ENCODE assay signal across 8 cellular contexts in the genomic region with DNA sequence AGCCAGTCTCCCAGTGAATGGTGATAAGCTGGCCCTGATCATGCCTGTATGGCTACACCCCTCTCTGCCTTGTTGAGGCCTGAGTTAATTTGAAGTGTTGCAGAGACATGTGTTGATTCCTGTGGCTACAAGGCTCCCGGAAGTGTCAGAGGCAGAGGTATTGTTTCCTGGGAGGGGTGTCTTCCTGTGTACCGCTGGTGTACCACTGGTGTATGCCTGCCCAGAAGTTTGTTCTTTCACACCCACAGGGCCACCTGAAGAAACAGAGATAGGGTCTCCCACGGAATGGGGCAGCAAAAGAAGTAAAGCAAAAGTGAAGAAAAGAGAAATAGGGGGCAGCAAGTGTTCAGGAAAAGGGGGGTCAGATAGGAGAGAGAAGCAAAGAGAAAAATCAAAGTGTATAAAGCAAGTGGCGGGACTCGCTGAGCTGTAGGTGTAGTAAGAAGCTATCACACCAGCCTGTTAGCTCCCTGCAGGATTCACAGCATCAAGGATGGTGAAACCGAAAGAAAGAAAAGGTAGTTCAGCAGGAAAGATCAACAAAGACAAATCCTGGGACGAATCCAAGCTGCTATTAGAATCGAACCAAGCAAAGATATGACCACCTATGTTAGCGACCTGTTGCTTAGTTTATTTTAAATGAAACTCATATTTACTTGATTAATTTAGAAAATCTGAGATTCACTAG.
A peak's percentile ranks its signal among the peaks of the same experiment; 100 is the strongest.
DNase-seq lines count a peak whose midpoint lies in the region; ATAC-seq and TF ChIP-seq lines count a peak whose summit lies in the region.

No MANE protein-coding gene starts in this region.

- peak overlapping the region; percentile 57 for H3K4me3 ChIP-seq in GM12864 (ENCODE audit: low read depth, low read length)

- peaks cover 42% of the 10 kb centered on the region for H3K36me3 Mint-ChIP-seq in activated naive CD8-positive, alpha-beta T cell

- peaks cover 7% of the 10 kb centered on the region for H3K9me3 Mint-ChIP-seq in activated naive CD8-positive, alpha-beta T cell (ENCODE audit: low read depth)

- H3K4me1 Mint-ChIP-seq in activated naive CD8-positive, alpha-beta T cell (ENCODE audit: low read depth): peaks cover 80% of the 10 kb centered on the region

- peak overlapping the region; percentile 97 for H3K27ac Mint-ChIP-seq in activated naive CD8-positive, alpha-beta T cell

- peak; percentile 70 for DNase-seq in GM12864 (ENCODE audit: low read depth)
- DNase-seq in T-helper 1 cell: peak; percentile 11 to 90 (median 37)
- peak; percentile 17 to 45 for DNase-seq in stimulated activated CD4-positive, alpha-beta T cell treated with anti-CD3 and anti-CD28 coated beads, Interleukin-15, amount 100 ng/mL, for 1 hour (ENCODE audit: low read depth in 1 of 2, low spot score in 1 of 2)
- no peak for DNase-seq in superior temporal gyrus (ENCODE audit: extremely low spot score)
- DNase-seq in NCI-H187 (lab: John Stamatoyannopoulos, UW): no peak
- DNase-seq in islet precursor cell: no peak

- no peaks in the 10 kb centered on the region for H3K27me3 Mint-ChIP-seq in activated naive CD8-positive, alpha-beta T cell

- TF ChIP-seq CTCF in GM12864 (IDR thresholded peaks at IDR 0.05; ENCODE audit: low read depth, low read length, missing control alignments): no peak

- no peak for ATAC-seq in GM21423 (IDR thresholded peaks at IDR 0.05; ENCODE audit: unreplicated experiment)

- H3K4me3 Mint-ChIP-seq in activated naive CD8-positive, alpha-beta T cell: peak overlapping the region; percentile 96

Comparison
In these comparisons a context has a peak if more than half of its experiments do, and no peak if none do; other contexts are left out.
1. DNase-seq: peak in GM12864 (single experiment), T-helper 1 cell (5 of 5) and stimulated activated CD4-positive, alpha-beta T cell treated with anti-CD3 and anti-CD28 coated beads, Interleukin-15, amount 100 ng/mL, for 1 hour (2 of 2); none in superior temporal gyrus (single experiment), NCI-H187 (0 of 2) and islet precursor cell (single experiment).